Comparison of ENCODE assay signal across 18 cellular contexts in genomic region chr22:47801541-47802245, GRCh38.
DNase-seq lines count a peak whose midpoint lies in the region; ATAC-seq lines count a peak whose summit lies in the region.
"Had no signal": no experiment of that assay in that cellular context is flagged by ENCODE, and none has a peak within 500 bp of the region (broad histone marks: within the 10 kb centered on the region; RNA-seq: fewer than 3 reads in every experiment).

No MANE protein-coding gene starts in this region.

- no peaks in the 10 kb centered on the region for H3K9me3 Mint-ChIP-seq in stimulated activated memory B cell treated with anti-CD40 and anti-IgM and Interleukin-4, amounts not matched to agents 10 μg/mL and 1 μg/mL and 100 μg/mL, for 72 hours

- H4K20me1 ChIP-seq in BLaER1 treated with 17β-estradiol and CSF1 and Interleukin-3, amounts not matched to agents 10 nM and 100 nM = no peaks in the 10 kb centered on the region

- H3K36me3 ChIP-seq in BLaER1 treated with 17β-estradiol and CSF1 and Interleukin-3, amounts not matched to agents 10 nM and 100 nM = no peaks in the 10 kb centered on the region

- H3K27ac Mint-ChIP-seq in stimulated activated memory B cell treated with anti-CD40 and anti-IgM and Interleukin-4, amounts not matched to agents 10 μg/mL and 1 μg/mL and 100 μg/mL, for 72 hours = no peak overlapping the region

- H3K4me3 Mint-ChIP-seq in stimulated activated memory B cell treated with anti-CD40 and anti-IgM and Interleukin-4, amounts not matched to agents 10 μg/mL and 1 μg/mL and 100 μg/mL, for 72 hours = no peak overlapping the region

- no peaks in the 10 kb centered on the region for H3K36me3 Mint-ChIP-seq in stimulated activated memory B cell treated with anti-CD40 and anti-IgM and Interleukin-4, amounts not matched to agents 10 μg/mL and 1 μg/mL and 100 μg/mL, for 72 hours

- H3K4me1 ChIP-seq in BLaER1 treated with 17β-estradiol and CSF1 and Interleukin-3, amounts not matched to agents 10 nM and 100 nM = peaks cover 0 to 9% (median 7%) of the 10 kb centered on the region in 10 experiments; a peak in 9 of 20 replicates
- H3K4me1 ChIP-seq: A549 had no signal

- H3K4me2 ChIP-seq in BLaER1 treated with 17β-estradiol and CSF1 and Interleukin-3, amounts not matched to agents 10 nM and 100 nM = peak overlapping the region in 6 of 11 experiments; percentile 22 to 47 (median 34); a peak in 7 of 22 replicates
- H3K4me2 ChIP-seq: A549 had no signal

- H3K4me3 ChIP-seq in BLaER1 treated with 17β-estradiol and CSF1 and Interleukin-3, amounts not matched to agents 10 nM and 100 nM = no peak overlapping the region
- H3K4me3 ChIP-seq: A549 had no signal

- ATAC-seq in stimulated activated memory B cell treated with anti-CD40 and anti-IgM and Interleukin-4, amounts not matched to agents 10 μg/mL and 1 μg/mL and 100 μg/mL, for 72 hours = peak; percentile 52
- no peak for ATAC-seq in HG02884 (IDR thresholded peaks at IDR 0.05; ENCODE audit: unreplicated experiment)
- ATAC-seq: A549 had no signal

- DNase-seq in activated CD8-positive, alpha-beta memory T cell treated with anti-CD3 and anti-CD28 coated beads, Interleukin-2, amount 50 U/mL, for 48 hours = peak; percentile 30
- DNase-seq in mesenteric fat pad (ENCODE audit: low spot score) (peak; percentile 68), NCI-H524 (lab: John Stamatoyannopoulos, UW) (no peak)
- DNase-seq in activated CD4-positive, CD25-positive, alpha-beta regulatory T cell treated with anti-CD3 and anti-CD28 coated beads, Interleukin-2, amount 50 U/mL, for 72 hours = no peak
- DNase-seq: C1 segment of cervical spinal cord, MM.1S, NCI-H1092, NCI-H1436 treated with DMSO at 0.1 percent for 48 hours, NCI-H2029, NCI-H2171, NCI-H446 treated with DMSO at 0.1 percent for 48 hours, NCI-H748 treated with DMSO at 0.1 percent for 48 hours, OCI-M1, Right ventricle myocardium superior had no signal

- no peak overlapping the region for H3K9ac ChIP-seq in BLaER1 treated with 17β-estradiol and CSF1 and Interleukin-3, amounts not matched to agents 10 nM and 100 nM

- no peaks in the 10 kb centered on the region for H3K27me3 ChIP-seq in BLaER1 treated with 17β-estradiol and CSF1 and Interleukin-3, amounts not matched to agents 10 nM and 100 nM

- H3K27ac ChIP-seq in BLaER1 treated with 17β-estradiol and CSF1 and Interleukin-3, amounts not matched to agents 10 nM and 100 nM = no peak overlapping the region
- H3K27ac ChIP-seq: A549 had no signal

- peaks cover 14% of the 10 kb centered on the region for H3K27me3 Mint-ChIP-seq in stimulated activated memory B cell treated with anti-CD40 and anti-IgM and Interleukin-4, amounts not matched to agents 10 μg/mL and 1 μg/mL and 100 μg/mL, for 72 hours

- peaks cover 3 to 23% (median 10%) of the 10 kb centered on the region in 11 experiments; a peak in 11 of 22 replicates for H3K9me3 ChIP-seq in BLaER1 treated with 17β-estradiol and CSF1 and Interleukin-3, amounts not matched to agents 10 nM and 100 nM (replicated peaks in 1 of 11)
- H3K9me3 ChIP-seq: A549 had no signal

- no peaks in the 10 kb centered on the region for H3K4me1 Mint-ChIP-seq in stimulated activated memory B cell treated with anti-CD40 and anti-IgM and Interleukin-4, amounts not matched to agents 10 μg/mL and 1 μg/mL and 100 μg/mL, for 72 hours

Comparison
In these comparisons a context has a peak if more than half of its experiments do, and no peak if none do; other contexts are left out.
1. DNase-seq: peak in activated CD8-positive, alpha-beta memory T cell treated with anti-CD3 and anti-CD28 coated beads, Interleukin-2, amount 50 U/mL, for 48 hours (single experiment) and mesenteric fat pad (single experiment); none in activated CD4-positive, CD25-positive, alpha-beta regulatory T cell treated with anti-CD3 and anti-CD28 coated beads, Interleukin-2, amount 50 U/mL, for 72 hours (single experiment) and NCI-H524 (0 of 2).